In the genomic region with DNA sequence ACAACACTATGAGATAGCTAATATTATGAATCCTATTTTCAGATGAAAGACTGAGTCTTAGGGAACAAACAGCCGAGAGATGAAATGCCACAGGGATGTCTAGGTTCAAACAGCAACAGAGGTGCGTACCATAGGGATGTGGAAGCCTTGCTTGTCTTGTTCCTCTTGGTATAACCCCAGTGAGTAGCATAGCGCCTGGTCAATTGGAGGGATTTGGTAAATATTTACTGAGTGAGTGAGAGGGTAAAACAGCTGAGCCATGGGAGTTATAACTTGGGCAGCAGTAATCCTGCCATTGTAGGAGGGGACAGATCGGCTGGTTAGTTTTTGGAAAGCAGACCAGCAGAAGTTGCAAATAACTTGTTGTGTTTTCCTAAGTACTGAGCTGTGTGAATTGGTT, we compare ENCODE assay signal across 14 cellular contexts.
"Had no signal": no experiment of that assay in that cellular context is flagged by ENCODE, and none has a peak within 500 bp of the region (broad histone marks: within the 10 kb centered on the region; RNA-seq: fewer than 3 reads in every experiment).

No MANE protein-coding gene starts in this region.

- DNase-seq: effector memory CD8-positive, alpha-beta T cell; foreskin keratinocyte; immature natural killer cell; left ventricle myocardium inferior; lower lobe of right lung; natural killer cell; posterior cingulate gyrus; sigmoid colon; stimulated activated CD4-positive, alpha-beta T cell treated with anti-CD3 and anti-CD28 coated beads, Interleukin-2, amount 100 ng/mL, for 24 hours; stimulated activated CD4-positive, alpha-beta T cell treated with anti-CD3 and anti-CD28 coated beads, Interleukin-4, amount 100 ng/mL, for 4 hours; stimulated activated naive B cell treated with anti-CD40 and anti-IgM and Interleukin-4, amounts not matched to agents 10 μg/mL and 1 μg/mL and 100 μg/mL, for 72 hours; stimulated activated naive CD8-positive, alpha-beta T cell treated with anti-CD3 and anti-CD28 coated beads, Interleukin-15, amount 100 ng/mL, for 72 hours; testis; upper lobe of right lung had no signal

- ATAC-seq: effector memory CD8-positive, alpha-beta T cell; foreskin keratinocyte; lower lobe of right lung; stimulated activated naive B cell treated with anti-CD40 and anti-IgM and Interleukin-4, amounts not matched to agents 10 μg/mL and 1 μg/mL and 100 μg/mL, for 72 hours; stimulated activated naive CD8-positive, alpha-beta T cell treated with anti-CD3 and anti-CD28 coated beads, Interleukin-15, amount 100 ng/mL, for 72 hours; upper lobe of right lung had no signal
